Comparison of ENCODE assay signal across 16 cellular contexts in the genomic region with DNA sequence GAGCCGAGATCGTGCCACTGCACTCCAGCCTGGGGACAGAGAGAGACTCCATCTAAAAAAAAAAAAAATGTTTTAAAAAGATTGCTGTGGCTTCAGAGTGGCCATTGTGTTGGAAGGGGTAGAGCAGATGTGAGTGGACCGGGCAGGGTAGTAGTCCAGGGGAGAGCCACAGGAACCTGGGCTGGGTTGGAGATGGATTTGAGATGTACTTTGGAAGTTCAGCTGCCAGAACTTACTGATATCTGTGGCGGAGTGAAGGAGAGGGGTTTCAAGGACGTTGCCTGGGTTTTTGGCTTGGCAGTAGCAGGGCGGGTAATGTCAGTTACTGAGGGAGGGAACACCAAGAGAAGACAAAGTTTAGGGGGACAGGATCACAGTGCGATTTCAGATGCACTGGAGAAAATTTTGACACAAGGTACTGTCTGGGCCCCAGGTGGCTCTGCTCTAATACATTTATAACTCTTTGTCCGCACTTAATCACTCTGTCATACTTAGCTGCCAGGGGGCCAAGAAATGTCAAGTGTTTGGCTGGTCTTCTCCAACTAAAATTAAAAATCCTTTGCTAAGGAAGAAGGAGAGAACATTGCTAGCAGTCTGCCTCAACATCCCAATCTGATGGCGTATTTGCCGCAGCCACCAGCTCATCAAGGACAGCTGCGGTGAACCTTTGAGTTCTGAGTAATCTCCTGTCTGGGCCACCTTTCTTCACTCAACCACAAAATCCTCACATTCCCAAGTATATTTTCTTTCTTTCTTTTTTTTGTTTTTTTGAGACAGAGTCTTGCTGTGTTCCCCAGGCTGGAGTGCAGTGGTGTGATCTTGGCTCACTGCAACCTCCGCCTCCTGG. TPM values are rescaled to one million over a fixed set of nuclear protein-coding genes. Genes with fewer than 3 reads are reported as not detected.
A peak's percentile ranks its signal among the peaks of the same experiment; 100 is the strongest.
DNase-seq lines count a peak whose midpoint lies in the region; ATAC-seq and TF ChIP-seq lines count a peak whose summit lies in the region.
"Had no signal": no experiment of that assay in that cellular context is flagged by ENCODE, and none has a peak within 500 bp of the region (broad histone marks: within the 10 kb centered on the region; RNA-seq: fewer than 3 reads in every experiment).

No MANE protein-coding gene starts in this region.

- H3K4me3 ChIP-seq in heart right ventricle, result no peak overlapping the region
- no peak overlapping the region for H3K4me3 ChIP-seq in aorta (ENCODE audit: low read length in 2 of 2)

- no peaks in the 10 kb centered on the region for H3K9me3 Mint-ChIP-seq in activated naive CD4-positive, alpha-beta T cell treated with anti-CD3 and anti-CD28 coated beads, Interleukin-2, amount 50 U/mL, for 24 hours
- H3K9me3 Mint-ChIP-seq in progenitor cell of endocrine pancreas (ENCODE audit: low read depth), result no peaks in the 10 kb centered on the region
- H3K9me3 Mint-ChIP-seq: activated B cell treated with CpG ODN at 0.5 μM for 24 hours; activated naive CD4-positive, alpha-beta T cell treated with anti-CD3 and anti-CD28 coated beads, Interleukin-2, amount 10 ng/mL, durations not matched to agents 7 days and 5 days had no signal

- H3K36me3 ChIP-seq in heart right ventricle (peaks cover 0 to 24% (median 0%) of the 10 kb centered on the region in 9 donors), aorta (ENCODE audit: control insufficient read depth in 1 of 2, insufficient read depth in 2 of 2, low read length in 1 of 2) (no peaks in the 10 kb centered on the region)

- WGBS in heart right ventricle, 2 donors, result 67 to 69% methylated on average over 12 of the region's 12 CpGs
- 50 to 55% methylated on average over 12 of the region's 12 CpGs for WGBS in aorta, 2 donors

- no peaks in the 10 kb centered on the region for H3K4me1 Mint-ChIP-seq in activated naive CD4-positive, alpha-beta T cell treated with anti-CD3 and anti-CD28 coated beads, Interleukin-2, amount 50 U/mL, for 24 hours
- peaks cover 25% of the 10 kb centered on the region for H3K4me1 Mint-ChIP-seq in progenitor cell of endocrine pancreas (ENCODE audit: low read depth)
- H3K4me1 Mint-ChIP-seq: activated B cell treated with CpG ODN at 0.5 μM for 24 hours had no signal

- H3K27me3 ChIP-seq in heart right ventricle (no peaks in the 10 kb centered on the region), aorta (ENCODE audit: control insufficient read depth in 1 of 2, insufficient read depth in 2 of 2, low read length in 1 of 2) (no peaks in the 10 kb centered on the region)

- no peak overlapping the region for H3K4me3 Mint-ChIP-seq in activated naive CD4-positive, alpha-beta T cell treated with anti-CD3 and anti-CD28 coated beads, Interleukin-2, amount 50 U/mL, for 24 hours
- no peak overlapping the region for H3K4me3 Mint-ChIP-seq in progenitor cell of endocrine pancreas (ENCODE audit: low read depth)
- H3K4me3 Mint-ChIP-seq: activated B cell treated with CpG ODN at 0.5 μM for 24 hours; activated naive CD4-positive, alpha-beta T cell treated with anti-CD3 and anti-CD28 coated beads, Interleukin-2, amount 10 ng/mL, durations not matched to agents 7 days and 5 days had no signal

- H3K4me1 ChIP-seq in heart right ventricle, result peaks cover 30 to 75% (median 63%) of the 10 kb centered on the region in 9 donors
- H3K4me1 ChIP-seq in aorta (ENCODE audit: control insufficient read depth in 1 of 2, insufficient read depth in 2 of 2, low read length in 2 of 2), result peaks cover 0 to 8% of the 10 kb centered on the region in 2 donors

- H3K27ac ChIP-seq in heart right ventricle (peak overlapping the region in 9 of 10 donors; percentile 2 to 75 (median 52)), aorta (ENCODE audit: low read depth in 1 of 2, low read length in 2 of 2) (peak overlapping the region; percentile 23 to 32)
- H3K27ac ChIP-seq: HL-60, KMS-11 had no signal

- no peak for TF ChIP-seq CTCF in heart right ventricle (IDR thresholded peaks at IDR 0.05)
- no peak for TF ChIP-seq CTCF in progenitor cell of endocrine pancreas (IDR thresholded peaks at IDR 0.05; ENCODE audit: unreplicated experiment)

- DNase-seq in activated naive CD4-positive, alpha-beta T cell treated with Interleukin-2 at 50 U/mL for 16 hours, result no peak
- DNase-seq in heart right ventricle (no peak), progenitor cell of endocrine pancreas (ENCODE audit: low spot score, unreplicated experiment) (no peak), aorta (peak in 1 of 2 donors; percentile 32), T-helper 2 cell (no peak), left colon (no peak)
- no peak for DNase-seq in activated CD4-positive, alpha-beta T cell treated with anti-CD3 and anti-CD28 coated beads, Interleukin-2, amount 50 U/mL, for 48 hours
- DNase-seq: activated B cell treated with CpG ODN at 0.5 μM for 24 hours; activated naive CD4-positive, alpha-beta T cell treated with anti-CD3 and anti-CD28 coated beads, Interleukin-2, amount 10 ng/mL, durations not matched to agents 7 days and 5 days; EL; NCI-H524; stimulated activated CD4-positive, alpha-beta T cell treated with anti-CD3 and anti-CD28 coated beads, Interleukin-12 subunit alpha, Interleukin-12 subunit beta, amount 100 ng/mL, for 4 hours had no signal

- H3K36me3 Mint-ChIP-seq in activated naive CD4-positive, alpha-beta T cell treated with anti-CD3 and anti-CD28 coated beads, Interleukin-2, amount 50 U/mL, for 24 hours, result no peaks in the 10 kb centered on the region
- H3K36me3 Mint-ChIP-seq in progenitor cell of endocrine pancreas (ENCODE audit: insufficient read depth), result peaks cover 8% of the 10 kb centered on the region
- H3K36me3 Mint-ChIP-seq: activated naive CD4-positive, alpha-beta T cell treated with anti-CD3 and anti-CD28 coated beads, Interleukin-2, amount 10 ng/mL, durations not matched to agents 7 days and 5 days had no signal

- H3K27me3 Mint-ChIP-seq in activated naive CD4-positive, alpha-beta T cell treated with anti-CD3 and anti-CD28 coated beads, Interleukin-2, amount 50 U/mL, for 24 hours, result no peaks in the 10 kb centered on the region
- H3K27me3 Mint-ChIP-seq in progenitor cell of endocrine pancreas, result no peaks in the 10 kb centered on the region
- H3K27me3 Mint-ChIP-seq: activated B cell treated with CpG ODN at 0.5 μM for 24 hours had no signal

- H3K27ac Mint-ChIP-seq in activated naive CD4-positive, alpha-beta T cell treated with anti-CD3 and anti-CD28 coated beads, Interleukin-2, amount 50 U/mL, for 24 hours, result peak overlapping the region; percentile 84
- H3K27ac Mint-ChIP-seq in progenitor cell of endocrine pancreas, result peak overlapping the region; percentile 25
- H3K27ac Mint-ChIP-seq: activated B cell treated with CpG ODN at 0.5 μM for 24 hours; activated naive CD4-positive, alpha-beta T cell treated with anti-CD3 and anti-CD28 coated beads, Interleukin-2, amount 10 ng/mL, durations not matched to agents 7 days and 5 days had no signal

- ATAC-seq in heart right ventricle (no peak), aorta (ENCODE audit: low FRiP score) (no peak), left colon (no peak)
- ATAC-seq: esophagus mucosa had no signal

- intact Hi-C loops in heart right ventricle (cut with DNase I), result no loop called here
- intact Hi-C loops in aorta (cut with DNase I), result loop anchor here in 1 of 2 donors (5.0 kb wide), 1 partner anchor 42 kb away; a partner anchor contains a TSS
- intact Hi-C loops in left colon (cut with DNase I, micrococcal nuclease), result no loop called here

- H3K9me3 ChIP-seq in heart right ventricle (no peaks in the 10 kb centered on the region), aorta (ENCODE audit: control insufficient read depth, low read length) (no peaks in the 10 kb centered on the region)

RNA-seq across cellular contexts. Expression of a gene that starts 9.6 kb away (rescaled TPM):
- total RNA-seq in heart right ventricle (10 to 100 TPM; 34.9 to 80.8 (median 48.4) TPM), progenitor cell of endocrine pancreas (41.2 and 41.5 TPM in 2 replicates), aorta (100 to 1,000 TPM in 1 of 2 donors, 10 to 100 TPM in 1; 57.6 to 153 TPM), left colon (10 to 100 TPM; 59.3 to 67.3 TPM)
- polyA plus RNA-seq in heart right ventricle (10 to 100 TPM; 31.5 to 38.2 TPM), aorta (10 to 100 TPM; 20.0 to 66.3 TPM)

RNA-seq across cellular contexts. Expression of a gene that starts 41.9 kb away (rescaled TPM):
- total RNA-seq in heart right ventricle (100 to 1,000 TPM; 165 to 199 (median 175) TPM), progenitor cell of endocrine pancreas (406 and 423 TPM in 2 replicates), aorta (100 to 1,000 TPM; 128 to 140 TPM), left colon (100 to 1,000 TPM; 186 to 202 TPM)
- polyA plus RNA-seq in heart right ventricle (100 to 1,000 TPM; 121 to 153 TPM), aorta (100 to 1,000 TPM; 180 to 390 TPM)
